In genomic region chr17:81097943-81098308, GRCh38 we compare ENCODE assay signal across 10 cellular contexts.
DNase-seq lines count a peak whose midpoint lies in the region; ATAC-seq, FAIRE-seq and TF ChIP-seq lines count a peak whose summit lies in the region.
"Had no signal": no experiment of that assay in that cellular context is flagged by ENCODE, and none has a peak within 500 bp of the region (broad histone marks: within the 10 kb centered on the region; RNA-seq: fewer than 3 reads in every experiment).

No MANE protein-coding gene starts in this region.

- no peak overlapping the region for H3K4me3 Mint-ChIP-seq in astrocyte (ENCODE audit: unreplicated experiment)
- H3K4me3 Mint-ChIP-seq: GM23338 had no signal

- H3K4me1 ChIP-seq in HEK293 (ENCODE audit: control insufficient read depth, insufficient read depth, low read length) (peaks cover 17% of the 10 kb centered on the region), astrocyte (ENCODE audit: insufficient read depth, low read length) (peaks cover 50% of the 10 kb centered on the region), lower lobe of right lung (peaks cover 38% of the 10 kb centered on the region)

- H3K9me3 ChIP-seq in HEK293 (ENCODE audit: control insufficient read depth, insufficient read depth, low read depth, low read length) (no peaks in the 10 kb centered on the region), astrocyte (ENCODE audit: insufficient read depth, low read depth, low read length) (no peaks in the 10 kb centered on the region), lower lobe of right lung (no peaks in the 10 kb centered on the region)

- H3K9ac ChIP-seq in astrocyte (ENCODE audit: low read length): peak overlapping the region; percentile 87

- H3K9me3 Mint-ChIP-seq in astrocyte (ENCODE audit: unreplicated experiment): no peaks in the 10 kb centered on the region
- H3K9me3 Mint-ChIP-seq: GM23338 had no signal

- no peak for FAIRE-seq in astrocyte (lab: Jason Lieb, UNC)

- peaks cover 30% of the 10 kb centered on the region for H3K4me1 Mint-ChIP-seq in astrocyte (ENCODE audit: low read depth, unreplicated experiment)

- no peaks in the 10 kb centered on the region for H3K27me3 Mint-ChIP-seq in astrocyte (ENCODE audit: low read depth, unreplicated experiment)

- no peak overlapping the region for H3K27ac Mint-ChIP-seq in astrocyte (ENCODE audit: unreplicated experiment)
- H3K27ac Mint-ChIP-seq: GM23338 had no signal

- DNase-seq in 8988T: peak; percentile 71
- peak; percentile 49 for DNase-seq in astrocyte (ENCODE audit: low read depth)
- DNase-seq in lower lobe of right lung: peak; percentile 76
- DNase-seq in SHP77 treated with DMSO at 0.1 percent for 48 hours (lab: John Stamatoyannopoulos, UW): no peak
- DNase-seq in NCI-H524 (lab: John Stamatoyannopoulos, UW): no peak
- no peak for DNase-seq in GOT3 (lab: John Stamatoyannopoulos, UW)
- DNase-seq in retina: no peak
- DNase-seq: NCI-H1694 had no signal

- H3K36me3 ChIP-seq in HEK293 (ENCODE audit: control insufficient read depth in 2 of 2, insufficient read depth in 1 of 2, low read length in 2 of 2) (peaks cover 0 to 16% of the 10 kb centered on the region in 2 experiments; a peak in 1 of 3 replicates), astrocyte (ENCODE audit: insufficient read depth, low read length) (no peaks in the 10 kb centered on the region), lower lobe of right lung (peaks cover 40% of the 10 kb centered on the region)

- POLR2A ChIA-PET in HEK293 (lab: Yijun Ruan, JAX): interaction anchor here (0.6 to 2.2 kb wide), 10 partner anchors 14 to 461 kb away, joined by 3 to 8 read pairs (median 4); partner anchors contain the start of genes BAIAP2, NDUFAF8 and TEPSIN

- peak overlapping the region; percentile 83 for H3K4me2 ChIP-seq in astrocyte (ENCODE audit: low read length)
- H3K4me2 ChIP-seq: GM23338 had no signal

- H3K36me3 Mint-ChIP-seq in astrocyte (ENCODE audit: low read depth, unreplicated experiment): peaks cover 3% of the 10 kb centered on the region

- H3K4me3 ChIP-seq in HEK293 (ENCODE audit: low read depth, low read length) (no peak overlapping the region), astrocyte (ENCODE audit: insufficient read depth, low read depth, low read length) (peak overlapping the region; percentile 38), lower lobe of right lung (peak overlapping the region; percentile 30)
- H3K4me3 ChIP-seq: GM23338 had no signal

- no peak overlapping the region for H3K27ac ChIP-seq in HEK293 (ENCODE audit: extremely low read depth, low read depth, low read length)
- H3K27ac ChIP-seq in astrocyte (ENCODE audit: low read depth, low read length): peak overlapping the region; percentile 89
- peak overlapping the region; percentile 65 for H3K27ac ChIP-seq in lower lobe of right lung

- intact Hi-C loops in lower lobe of right lung (cut with DNase I): no loop called here

- CTCF ChIA-PET in HEK293 (lab: Yijun Ruan, JAX): interaction anchor here (0.5 to 7.1 kb wide), 40 partner anchors 8 to 462 kb away, joined by 3 to 109 read pairs (median 5); partner anchors contain the start of genes BAIAP2 and CHMP6

- no peaks in the 10 kb centered on the region for H3K79me2 ChIP-seq in astrocyte (ENCODE audit: insufficient read depth, low read length)

- no peak overlapping the region for H2AFZ ChIP-seq in astrocyte (ENCODE audit: low read depth, low read length)
- H2AFZ ChIP-seq: GM23338 had no signal

- H3K27me3 ChIP-seq in astrocyte (ENCODE audit: insufficient read depth, low read length) (no peaks in the 10 kb centered on the region), lower lobe of right lung (ENCODE audit: low read depth) (no peaks in the 10 kb centered on the region)

- TF ChIP-seq CTCF in HEK293 (tag by site-specific recombination; IDR thresholded peaks at IDR 0.05) (no peak), astrocyte (IDR thresholded peaks at IDR 0.05; ENCODE audit: insufficient read depth, low read depth, low read length) (no peak), lower lobe of right lung (IDR thresholded peaks at IDR 0.05) (no peak)

- H4K20me1 ChIP-seq in astrocyte (ENCODE audit: insufficient read depth, low read length): peaks cover 30% of the 10 kb centered on the region

- peak in 1 of 2 donors; percentile 18 for ATAC-seq in lower lobe of right lung

TF ChIP-seq in HEK293, 187 proteins besides CTCF, POLR2A, EP300 and RAD21:
- 0 out of 2 replicates have a peak, but pooled peaks have one; percentile 12 for TF ChIP-seq ZFHX2 (tag by site-specific recombination; conservative IDR thresholded peaks at IDR 0.05)
- TF ChIP-seq GLIS1 (tag by site-specific recombination; IDR thresholded peaks at IDR 0.05): peak; percentile 58; the same call in 1 of the 2 replicates
- TF ChIP-seq ZIC2 (tag by site-specific recombination; IDR thresholded peaks at IDR 0.05): peak; percentile 2; the same call in 1 of the 2 replicates
- TF ChIP-seq ZNF585B (tag by site-specific recombination; IDR thresholded peaks at IDR 0.05): no peak

Comparison
In these comparisons a context has a peak if more than half of its experiments do, and no peak if none do; other contexts are left out.
1. DNase-seq: peak in 8988T (single experiment), astrocyte (single experiment) and lower lobe of right lung (single experiment); none in SHP77 treated with DMSO at 0.1 percent for 48 hours (single experiment), NCI-H524 (0 of 2), GOT3 (single experiment) and retina (single experiment).